ENCODE assay signal across 10 cellular contexts in the genomic region with DNA sequence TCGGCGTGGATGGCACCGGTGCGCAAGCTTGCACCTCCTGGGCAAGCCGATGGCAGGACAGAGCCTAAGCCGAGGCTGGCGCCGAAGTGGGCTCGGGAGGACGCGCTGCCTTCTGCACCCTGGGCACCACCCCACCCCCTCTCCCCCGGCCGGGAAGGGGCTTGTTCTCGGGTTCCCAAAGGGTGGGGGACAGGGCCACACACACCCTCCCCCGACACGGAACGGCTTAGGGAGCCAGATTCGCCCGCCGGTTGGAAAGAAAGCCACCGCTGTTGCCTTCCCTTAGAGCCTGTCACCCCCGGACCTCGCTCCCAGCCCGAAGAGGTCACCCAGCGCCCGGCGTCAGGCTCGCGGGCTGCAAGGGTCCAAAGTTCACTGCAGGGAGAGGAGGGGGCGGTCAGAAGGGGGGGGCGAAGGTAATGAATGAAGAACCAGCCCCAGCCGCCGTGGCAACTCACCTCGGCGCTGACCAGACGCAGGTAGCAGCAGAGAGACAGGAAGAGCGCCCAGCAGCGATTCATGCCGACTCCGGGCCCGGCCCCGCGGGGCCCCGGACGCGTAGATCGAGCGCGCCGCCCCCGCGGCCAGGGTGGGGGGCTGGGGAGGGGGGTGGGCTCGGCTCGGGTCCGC. TPM values are rescaled to one million over a fixed set of nuclear protein-coding genes. Genes with fewer than 3 reads are reported as not detected.
DNase-seq lines count a peak whose midpoint lies in the region; ATAC-seq and TF ChIP-seq lines count a peak whose summit lies in the region.
"Had no signal": no experiment of that assay in that cellular context is flagged by ENCODE, and none has a peak within 500 bp of the region (broad histone marks: within the 10 kb centered on the region; RNA-seq: fewer than 3 reads in every experiment).

No MANE protein-coding gene starts in this region.

- H3K36me3 Mint-ChIP-seq in activated T-helper 2 cell treated with anti-CD3 and anti-CD28 coated beads, Interferon-gamma antibody, Interleukin-2, Interleukin-4, amounts not matched to agents 10 μg/mL and 5 μg/mL and 100 μg/mL, durations not matched to agents 14 hours and 24 hours and 36 hours (ENCODE audit: low read depth): peaks cover 6% of the 10 kb centered on the region
- peaks cover 22% of the 10 kb centered on the region for H3K36me3 Mint-ChIP-seq in stimulated activated effector memory CD8-positive, alpha-beta T cell treated with anti-CD3 and anti-CD28 coated beads, Interleukin-12 subunit alpha, Interleukin-12 subunit beta, amount 100 ng/mL, for 72 hours

- H3K4me3 ChIP-seq in HUES64 (ENCODE audit: low read length) (peak overlapping the region; percentile 67), iPS-18c (ENCODE audit: insufficient read depth, low read depth, low read length) (peak overlapping the region; percentile 64), OCI-LY7 (ENCODE audit: low read depth, low read length, poor library complexity, severe bottlenecking) (no peak overlapping the region)

- no peaks in the 10 kb centered on the region for H3K79me2 ChIP-seq in OCI-LY7 (ENCODE audit: insufficient read depth, low read depth, low read length)

- BruUV-seq in OCI-LY7 (replicated peaks; lab: Mats Ljungman, UMichigan): no TSS peak

- POLR2A ChIA-PET in OCI-LY7 (lab: Charles Lee): no interaction called here

- H2AFZ ChIP-seq in OCI-LY7 (ENCODE audit: low read length): no peak overlapping the region

- CTCF ChIA-PET in OCI-LY7 (lab: Charles Lee; ENCODE audit: unreplicated experiment): no interaction called here

- H3K4me1 Mint-ChIP-seq in activated T-helper 2 cell treated with anti-CD3 and anti-CD28 coated beads, Interferon-gamma antibody, Interleukin-2, Interleukin-4, amounts not matched to agents 10 μg/mL and 5 μg/mL and 100 μg/mL, durations not matched to agents 14 hours and 24 hours and 36 hours (ENCODE audit: low read depth): peaks cover 25% of the 10 kb centered on the region
- H3K4me1 Mint-ChIP-seq in stimulated activated effector memory CD8-positive, alpha-beta T cell treated with anti-CD3 and anti-CD28 coated beads, Interleukin-12 subunit alpha, Interleukin-12 subunit beta, amount 100 ng/mL, for 72 hours: peaks cover 54% of the 10 kb centered on the region

- peak overlapping the region; percentile 57 for H3K9ac ChIP-seq in HUES64 (ENCODE audit: low read depth, low read length)
- H3K9ac ChIP-seq: KMS-11 had no signal

- H3K4me1 ChIP-seq in HUES64 (ENCODE audit: insufficient read depth, low read length) (peaks cover 10% of the 10 kb centered on the region), OCI-LY7 (ENCODE audit: insufficient read depth, low read length, poor library complexity, severe bottlenecking) (peaks cover 10% of the 10 kb centered on the region)

- H3K36me3 ChIP-seq in HUES64 (ENCODE audit: insufficient read depth, low read length) (no peaks in the 10 kb centered on the region), OCI-LY7 (ENCODE audit: insufficient read depth, low read length) (no peaks in the 10 kb centered on the region)

- TF ChIP-seq CTCF in OCI-LY7 (conservative IDR thresholded peaks at IDR 0.05; ENCODE audit: low read length): no peak

- H3K9me3 ChIP-seq in HUES64 (ENCODE audit: insufficient read depth, low read depth, low read length) (no peaks in the 10 kb centered on the region), iPS-18c (ENCODE audit: control insufficient read depth, insufficient read depth, low read length) (no peaks in the 10 kb centered on the region), OCI-LY7 (ENCODE audit: low read length) (no peaks in the 10 kb centered on the region)

- H3K9me3 Mint-ChIP-seq in activated T-helper 2 cell treated with anti-CD3 and anti-CD28 coated beads, Interferon-gamma antibody, Interleukin-2, Interleukin-4, amounts not matched to agents 10 μg/mL and 5 μg/mL and 100 μg/mL, durations not matched to agents 14 hours and 24 hours and 36 hours: no peaks in the 10 kb centered on the region
- no peaks in the 10 kb centered on the region for H3K9me3 Mint-ChIP-seq in stimulated activated effector memory CD8-positive, alpha-beta T cell treated with anti-CD3 and anti-CD28 coated beads, Interleukin-12 subunit alpha, Interleukin-12 subunit beta, amount 100 ng/mL, for 72 hours

- peak overlapping the region; percentile 74 for H3K4me3 Mint-ChIP-seq in activated T-helper 2 cell treated with anti-CD3 and anti-CD28 coated beads, Interferon-gamma antibody, Interleukin-2, Interleukin-4, amounts not matched to agents 10 μg/mL and 5 μg/mL and 100 μg/mL, durations not matched to agents 14 hours and 24 hours and 36 hours (ENCODE audit: low read depth)
- peak overlapping the region; percentile 93 for H3K4me3 Mint-ChIP-seq in stimulated activated effector memory CD8-positive, alpha-beta T cell treated with anti-CD3 and anti-CD28 coated beads, Interleukin-12 subunit alpha, Interleukin-12 subunit beta, amount 100 ng/mL, for 72 hours

- no peak for DNase-seq in activated T-helper 2 cell treated with anti-CD3 and anti-CD28 coated beads, Interferon-gamma antibody, Interleukin-2, Interleukin-4, amounts not matched to agents 10 μg/mL and 5 μg/mL and 100 μg/mL, durations not matched to agents 14 hours and 24 hours and 36 hours (ENCODE audit: low spot score)
- DNase-seq in stimulated activated effector memory CD8-positive, alpha-beta T cell treated with anti-CD3 and anti-CD28 coated beads, Interleukin-12 subunit alpha, Interleukin-12 subunit beta, amount 100 ng/mL, for 72 hours (ENCODE audit: low spot score in 2 of 2): peak; percentile 24 to 66
- DNase-seq in OCI-LY7 (ENCODE audit: low spot score) (no peak), NCI-H1694 (lab: John Stamatoyannopoulos, UW) (no peak), NCI-H187 (lab: John Stamatoyannopoulos, UW) (no peak)
- DNase-seq: foreskin melanocyte had no signal

- H4K20me1 ChIP-seq in OCI-LY7 (ENCODE audit: insufficient read depth, low read length): no peaks in the 10 kb centered on the region

- H3K9me2 ChIP-seq in OCI-LY7 (ENCODE audit: insufficient read depth, low read length): no peaks in the 10 kb centered on the region

- H3K27me3 ChIP-seq in HUES64 (ENCODE audit: insufficient read depth, low read length): peaks cover 89% of the 10 kb centered on the region

- WGBS in HUES64: under 1% methylated on average over 55 of the region's 55 CpGs

- H3K27ac ChIP-seq in HUES64 (ENCODE audit: low read depth, low read length) (no peak overlapping the region), OCI-LY7 (ENCODE audit: low read depth, low read length, poor library complexity, severe bottlenecking) (no peak overlapping the region)
- H3K27ac ChIP-seq: KMS-11 had no signal

- H3K27me3 Mint-ChIP-seq in activated T-helper 2 cell treated with anti-CD3 and anti-CD28 coated beads, Interferon-gamma antibody, Interleukin-2, Interleukin-4, amounts not matched to agents 10 μg/mL and 5 μg/mL and 100 μg/mL, durations not matched to agents 14 hours and 24 hours and 36 hours (ENCODE audit: low read depth): peaks cover 68% of the 10 kb centered on the region

- peak; percentile 17 for ATAC-seq in stimulated activated effector memory CD8-positive, alpha-beta T cell treated with anti-CD3 and anti-CD28 coated beads, Interleukin-12 subunit alpha, Interleukin-12 subunit beta, amount 100 ng/mL, for 72 hours
- no peak for ATAC-seq in GM19328 (IDR thresholded peaks at IDR 0.05; ENCODE audit: unreplicated experiment)

- H3K4me2 ChIP-seq in OCI-LY7 (ENCODE audit: low read length): no peak overlapping the region
- H3K4me2 ChIP-seq: KMS-11 had no signal

- intact Hi-C loops in activated T-helper 2 cell treated with anti-CD3 and anti-CD28 coated beads, Interferon-gamma antibody, Interleukin-2, Interleukin-4, amounts not matched to agents 10 μg/mL and 5 μg/mL and 100 μg/mL, durations not matched to agents 14 hours and 24 hours and 36 hours (cut with micrococcal nuclease): no loop called here
- intact Hi-C loops in OCI-LY7 (cut with micrococcal nuclease; ENCODE audit: unreplicated experiment): no loop called here

- no peak overlapping the region for H3K27ac Mint-ChIP-seq in activated T-helper 2 cell treated with anti-CD3 and anti-CD28 coated beads, Interferon-gamma antibody, Interleukin-2, Interleukin-4, amounts not matched to agents 10 μg/mL and 5 μg/mL and 100 μg/mL, durations not matched to agents 14 hours and 24 hours and 36 hours
- H3K27ac Mint-ChIP-seq in stimulated activated effector memory CD8-positive, alpha-beta T cell treated with anti-CD3 and anti-CD28 coated beads, Interleukin-12 subunit alpha, Interleukin-12 subunit beta, amount 100 ng/mL, for 72 hours: peak overlapping the region; percentile 20

RNA-seq across cellular contexts. Expression of gene PDGFB, which starts 1.2 kb away (rescaled TPM):
- 1.8 TPM for polyA plus RNA-seq in HUES64 (2013, experiment 1 of 2)
- polyA plus RNA-seq in HUES64 (2013, experiment 2 of 2): 2.9 TPM
- total RNA-seq in activated T-helper 2 cell treated with anti-CD3 and anti-CD28 coated beads, Interferon-gamma antibody, Interleukin-2, Interleukin-4, amounts not matched to agents 10 μg/mL and 5 μg/mL and 100 μg/mL, durations not matched to agents 14 hours and 24 hours and 36 hours: 3.3 and 4.2 TPM in 2 replicates
- not detected in 2 replicates for total RNA-seq in OCI-LY7 (2014; rRNA removed; shearing (Covaris generic))
- 0.13 and 0.27 TPM in 2 replicates for total RNA-seq in OCI-LY7 (2022)

Comparison
In these comparisons a context has a peak if more than half of its experiments do, and no peak if none do; other contexts are left out.
1. DNase-seq: peak in stimulated activated effector memory CD8-positive, alpha-beta T cell treated with anti-CD3 and anti-CD28 coated beads, Interleukin-12 subunit alpha, Interleukin-12 subunit beta, amount 100 ng/mL, for 72 hours (2 of 2); none in activated T-helper 2 cell treated with anti-CD3 and anti-CD28 coated beads, Interferon-gamma antibody, Interleukin-2, Interleukin-4, amounts not matched to agents 10 μg/mL and 5 μg/mL and 100 μg/mL, durations not matched to agents 14 hours and 24 hours and 36 hours (single experiment), OCI-LY7 (single experiment), NCI-H1694 (single experiment) and NCI-H187 (0 of 2).